Comparison of ENCODE assay signal across 18 cellular contexts in genomic region chr19:31102674-31103073, GRCh38.
DNase-seq lines count a peak whose midpoint lies in the region; ATAC-seq and TF ChIP-seq lines count a peak whose summit lies in the region.
"Had no signal": no experiment of that assay in that cellular context is flagged by ENCODE, and none has a peak within 500 bp of the region (broad histone marks: within the 10 kb centered on the region; RNA-seq: fewer than 3 reads in every experiment).

No MANE protein-coding gene starts in this region.

- POLR2A ChIA-PET in activated CD8-positive, alpha-beta T cell treated with anti-CD3 and anti-CD28 coated beads, Interleukin-2, amount 10 ng/mL, durations not matched to agents 7 days and 5 days (lab: Charles Lee), result no interaction called here
- POLR2A ChIA-PET in activated CD8-positive, alpha-beta T cell treated with anti-CD3 and anti-CD28 coated beads for 36 hours (lab: Charles Lee), result no interaction called here

- H2AFZ ChIP-seq in neural progenitor cell (replicated peaks), result no peak overlapping the region
- H2AFZ ChIP-seq: GM23248 had no signal

- no peaks in the 10 kb centered on the region for H3K27me3 ChIP-seq in neural progenitor cell
- H3K27me3 ChIP-seq: BE2C had no signal

- H3K9ac ChIP-seq in SK-N-MC (ENCODE audit: insufficient read length) (no peak overlapping the region), neural progenitor cell (no peak overlapping the region)
- H3K9ac ChIP-seq: GM23248 had no signal

- no peak for DNase-seq in activated CD8-positive, alpha-beta T cell treated with anti-CD3 and anti-CD28 coated beads, Interleukin-2, amount 10 ng/mL, durations not matched to agents 7 days and 5 days
- DNase-seq in activated CD8-positive, alpha-beta T cell treated with anti-CD3 and anti-CD28 coated beads for 36 hours, result no peak
- no peak for DNase-seq in SK-N-MC (ENCODE audit: low read depth, low spot score)
- DNase-seq in neural progenitor cell (ENCODE audit: low spot score), result no peak
- DNase-seq in hippocampal formation (lab: John Stamatoyannopoulos, UW), result no peak
- no peak for DNase-seq in germinal center (ENCODE audit: low spot score)
- no peak for DNase-seq in T-helper 1 cell
- DNase-seq: 8988T; ACHN; BE2C; Caco-2; CD4-positive, alpha-beta T cell; DMS153; DMS79; GDM1; GM23248; HCEC 1CT; IMR-90 had no signal

- no peak for TF ChIP-seq CTCF in activated CD8-positive, alpha-beta T cell treated with anti-CD3 and anti-CD28 coated beads for 36 hours (IDR thresholded peaks at IDR 0.05)
- no peak for TF ChIP-seq CTCF in neural progenitor cell (IDR thresholded peaks at IDR 0.05)

- H3K4me1 ChIP-seq in neural progenitor cell, result peaks cover 24% of the 10 kb centered on the region
- H3K4me1 ChIP-seq: BE2C, Caco-2 had no signal

- peak overlapping the region; percentile 60 for H3K27ac Mint-ChIP-seq in activated CD8-positive, alpha-beta T cell treated with anti-CD3 and anti-CD28 coated beads, Interleukin-2, amount 10 ng/mL, durations not matched to agents 7 days and 5 days
- no peak overlapping the region for H3K27ac Mint-ChIP-seq in activated CD8-positive, alpha-beta T cell treated with anti-CD3 and anti-CD28 coated beads for 36 hours
- peak overlapping the region; percentile 8 for H3K27ac Mint-ChIP-seq in neural progenitor cell
- H3K27ac Mint-ChIP-seq: CD4-positive, alpha-beta T cell had no signal

- H3K27me3 Mint-ChIP-seq in activated CD8-positive, alpha-beta T cell treated with anti-CD3 and anti-CD28 coated beads, Interleukin-2, amount 10 ng/mL, durations not matched to agents 7 days and 5 days (ENCODE audit: low read depth), result peaks cover 6% of the 10 kb centered on the region
- H3K27me3 Mint-ChIP-seq in activated CD8-positive, alpha-beta T cell treated with anti-CD3 and anti-CD28 coated beads for 36 hours, result no peaks in the 10 kb centered on the region
- peaks cover 6% of the 10 kb centered on the region for H3K27me3 Mint-ChIP-seq in neural progenitor cell (ENCODE audit: insufficient read depth, low read depth)
- H3K27me3 Mint-ChIP-seq: CD4-positive, alpha-beta T cell had no signal

- H4K20me1 ChIP-seq in neural progenitor cell (ENCODE audit: low read depth), result no peaks in the 10 kb centered on the region

- H3K4me1 Mint-ChIP-seq in activated CD8-positive, alpha-beta T cell treated with anti-CD3 and anti-CD28 coated beads, Interleukin-2, amount 10 ng/mL, durations not matched to agents 7 days and 5 days (ENCODE audit: low read depth), result no peaks in the 10 kb centered on the region
- H3K4me1 Mint-ChIP-seq in activated CD8-positive, alpha-beta T cell treated with anti-CD3 and anti-CD28 coated beads for 36 hours (ENCODE audit: low read depth), result no peaks in the 10 kb centered on the region
- H3K4me1 Mint-ChIP-seq in neural progenitor cell, result peaks cover 24% of the 10 kb centered on the region

- H3K36me3 ChIP-seq in SK-N-MC (ENCODE audit: insufficient read depth, low read length) (no peaks in the 10 kb centered on the region), neural progenitor cell (no peaks in the 10 kb centered on the region)
- H3K36me3 ChIP-seq: BE2C had no signal

- H3F3A ChIP-seq in neural progenitor cell (ENCODE audit: low read depth), result no peaks in the 10 kb centered on the region

- no peak for ATAC-seq in activated CD8-positive, alpha-beta T cell treated with anti-CD3 and anti-CD28 coated beads, Interleukin-2, amount 10 ng/mL, durations not matched to agents 7 days and 5 days
- ATAC-seq in activated CD8-positive, alpha-beta T cell treated with anti-CD3 and anti-CD28 coated beads for 36 hours, result no peak

- CTCF ChIA-PET in activated CD8-positive, alpha-beta T cell treated with anti-CD3 and anti-CD28 coated beads, Interleukin-2, amount 10 ng/mL, durations not matched to agents 7 days and 5 days (lab: Charles Lee), result no interaction called here
- CTCF ChIA-PET in activated CD8-positive, alpha-beta T cell treated with anti-CD3 and anti-CD28 coated beads for 36 hours (lab: Charles Lee), result no interaction called here

- no peaks in the 10 kb centered on the region for H3K9me3 ChIP-seq in SK-N-MC (ENCODE audit: low read depth, low read length)
- no peaks in the 10 kb centered on the region for H3K9me3 ChIP-seq in neural progenitor cell (ENCODE audit: low read depth)
- H3K9me3 ChIP-seq: BE2C, Caco-2 had no signal

- H3K9me3 Mint-ChIP-seq in activated CD8-positive, alpha-beta T cell treated with anti-CD3 and anti-CD28 coated beads, Interleukin-2, amount 10 ng/mL, durations not matched to agents 7 days and 5 days (ENCODE audit: insufficient read depth), result no peaks in the 10 kb centered on the region
- no peaks in the 10 kb centered on the region for H3K9me3 Mint-ChIP-seq in activated CD8-positive, alpha-beta T cell treated with anti-CD3 and anti-CD28 coated beads for 36 hours
- H3K9me3 Mint-ChIP-seq in neural progenitor cell, result no peaks in the 10 kb centered on the region
- H3K9me3 Mint-ChIP-seq: CD4-positive, alpha-beta T cell had no signal

- no peak overlapping the region; the same call in 1 of the 2 replicates for H3K4me3 ChIP-seq in SK-N-MC
- no peak overlapping the region for H3K4me3 ChIP-seq in neural progenitor cell
- H3K4me3 ChIP-seq: GM23248 had no signal

- no peak overlapping the region for H3K4me2 ChIP-seq in neural progenitor cell

- intact Hi-C loops in activated CD8-positive, alpha-beta T cell treated with anti-CD3 and anti-CD28 coated beads for 36 hours (cut with micrococcal nuclease), result no loop called here

- H3K4me3 Mint-ChIP-seq in activated CD8-positive, alpha-beta T cell treated with anti-CD3 and anti-CD28 coated beads, Interleukin-2, amount 10 ng/mL, durations not matched to agents 7 days and 5 days, result no peak overlapping the region
- no peak overlapping the region for H3K4me3 Mint-ChIP-seq in activated CD8-positive, alpha-beta T cell treated with anti-CD3 and anti-CD28 coated beads for 36 hours
- no peak overlapping the region for H3K4me3 Mint-ChIP-seq in neural progenitor cell
- H3K4me3 Mint-ChIP-seq: CD4-positive, alpha-beta T cell had no signal

- H3K27ac ChIP-seq in SK-N-MC, result peak overlapping the region; percentile 95; the same call in 1 of the 2 replicates
- H3K27ac ChIP-seq in neural progenitor cell, result no peak overlapping the region
- H3K27ac ChIP-seq: GM23248 had no signal

- H3K36me3 Mint-ChIP-seq in activated CD8-positive, alpha-beta T cell treated with anti-CD3 and anti-CD28 coated beads, Interleukin-2, amount 10 ng/mL, durations not matched to agents 7 days and 5 days (ENCODE audit: low read depth), result no peaks in the 10 kb centered on the region
- no peaks in the 10 kb centered on the region for H3K36me3 Mint-ChIP-seq in activated CD8-positive, alpha-beta T cell treated with anti-CD3 and anti-CD28 coated beads for 36 hours (ENCODE audit: low read depth)
- no peaks in the 10 kb centered on the region for H3K36me3 Mint-ChIP-seq in neural progenitor cell

- H3K79me2 ChIP-seq in neural progenitor cell (ENCODE audit: low read depth), result no peaks in the 10 kb centered on the region
